Comparison of ENCODE assay signal across 18 cellular contexts in the genomic region with DNA sequence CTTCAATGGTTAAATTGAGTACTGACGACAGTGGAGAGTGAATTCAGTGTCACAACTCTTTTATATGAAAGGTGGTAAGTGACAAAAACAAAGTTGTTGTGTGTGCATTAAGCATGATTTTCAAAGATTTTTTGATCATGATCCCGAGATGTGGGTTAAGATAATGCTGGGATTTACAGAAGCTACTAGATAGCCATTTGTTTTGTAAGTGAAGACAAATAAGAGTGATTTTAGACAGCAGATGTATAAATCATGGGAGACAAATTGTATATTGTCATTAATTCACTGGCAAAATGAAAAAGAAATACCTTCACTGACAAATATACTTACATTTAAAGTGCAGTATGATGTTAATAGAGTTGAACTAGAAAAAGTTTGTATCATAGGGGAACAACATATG. TPM values are rescaled to one million over a fixed set of nuclear protein-coding genes. Genes with fewer than 3 reads are reported as not detected.
DNase-seq lines count a peak whose midpoint lies in the region; ATAC-seq and TF ChIP-seq lines count a peak whose summit lies in the region.
"Had no signal": no experiment of that assay in that cellular context is flagged by ENCODE, and none has a peak within 500 bp of the region (broad histone marks: within the 10 kb centered on the region; RNA-seq: fewer than 3 reads in every experiment).

No MANE protein-coding gene starts in this region.

- no peak overlapping the region for H3K4me3 Mint-ChIP-seq in neural progenitor cell

- no peaks in the 10 kb centered on the region for H3F3A ChIP-seq in neural progenitor cell (ENCODE audit: low read depth)

- H3K9ac ChIP-seq in neural progenitor cell, result no peak overlapping the region

- H3K4me2 ChIP-seq in neural progenitor cell, result peak overlapping the region; percentile 75

- in situ Hi-C loops in G401 (cut with HindIII; ENCODE audit: low sequenced_read_pairs), result no loop called here

- H3K4me1 ChIP-seq in neural progenitor cell, result peaks cover 14% of the 10 kb centered on the region

- no peaks in the 10 kb centered on the region for H3K36me3 ChIP-seq in neural progenitor cell

- H3K27ac Mint-ChIP-seq in neural progenitor cell, result no peak overlapping the region

- no peaks in the 10 kb centered on the region for H3K79me2 ChIP-seq in neural progenitor cell (ENCODE audit: low read depth)

- TF ChIP-seq CTCF in neural progenitor cell (IDR thresholded peaks at IDR 0.05), result no peak

- H3K27me3 ChIP-seq in neural progenitor cell, result peaks cover 52% of the 10 kb centered on the region

- no peaks in the 10 kb centered on the region for H3K27me3 Mint-ChIP-seq in neural progenitor cell (ENCODE audit: insufficient read depth, low read depth)

- H4K20me1 ChIP-seq in neural progenitor cell (ENCODE audit: low read depth), result no peaks in the 10 kb centered on the region

- H3K36me3 Mint-ChIP-seq in neural progenitor cell, result peaks cover 2% of the 10 kb centered on the region

- no peaks in the 10 kb centered on the region for H3K9me3 ChIP-seq in neural progenitor cell (ENCODE audit: low read depth)

- H2AFZ ChIP-seq in neural progenitor cell (replicated peaks), result no peak overlapping the region

- H3K27ac ChIP-seq in angular gyrus (ENCODE audit: low read depth, low read length) (peak overlapping the region; percentile 59), neural progenitor cell (no peak overlapping the region)
- H3K27ac ChIP-seq: C4-2B had no signal

- no peaks in the 10 kb centered on the region for H3K9me3 Mint-ChIP-seq in neural progenitor cell

- no peak for ATAC-seq in GM18868 (IDR thresholded peaks at IDR 0.05; ENCODE audit: unreplicated experiment)

- peaks cover 24% of the 10 kb centered on the region for H3K4me1 Mint-ChIP-seq in neural progenitor cell

- DNase-seq in G401 (ENCODE audit: low spot score) (peak; percentile 41), globus pallidus (ENCODE audit: low spot score) (peak; percentile 48), neural progenitor cell (ENCODE audit: low spot score) (no peak), NCI-H526 (lab: John Stamatoyannopoulos, UW) (no peak), nucleus accumbens (lab: John Stamatoyannopoulos, UW) (no peak)
- DNase-seq: AML-193; H7; IMR-90; Karpas-422; NCI-H1436 treated with DMSO at 0.1 percent for 48 hours; NCI-H2029; NCI-H2171; NK-92 treated with Interleukin-12 subunit alpha and Interleukin-12 subunit beta, amount 100 ng/mL, for 24 hours; Right ventricle myocardium superior had no signal

- H3K4me3 ChIP-seq in neural progenitor cell, result no peak overlapping the region

RNA-seq across cellular contexts. Expression of a gene that starts 6.1 kb away (rescaled TPM):
- total RNA-seq in G401 (2014; rRNA removed; shearing (Covaris generic)), result not detected in 2 replicates
- 1.2 and 1.5 TPM in 2 replicates for total RNA-seq in neural progenitor cell (ENCODE audit: low replicate concordance)
- total RNA-seq: IMR-90, MCF 10A had no signal

Comparison
In these comparisons a context has a peak if more than half of its experiments do, and no peak if none do; other contexts are left out.
1. DNase-seq: peak in G401 (single experiment) and globus pallidus (single experiment); none in neural progenitor cell (single experiment), NCI-H526 (0 of 2) and nucleus accumbens (0 of 56).